Comparison of ENCODE assay signal across 10 cellular contexts in the genomic region with DNA sequence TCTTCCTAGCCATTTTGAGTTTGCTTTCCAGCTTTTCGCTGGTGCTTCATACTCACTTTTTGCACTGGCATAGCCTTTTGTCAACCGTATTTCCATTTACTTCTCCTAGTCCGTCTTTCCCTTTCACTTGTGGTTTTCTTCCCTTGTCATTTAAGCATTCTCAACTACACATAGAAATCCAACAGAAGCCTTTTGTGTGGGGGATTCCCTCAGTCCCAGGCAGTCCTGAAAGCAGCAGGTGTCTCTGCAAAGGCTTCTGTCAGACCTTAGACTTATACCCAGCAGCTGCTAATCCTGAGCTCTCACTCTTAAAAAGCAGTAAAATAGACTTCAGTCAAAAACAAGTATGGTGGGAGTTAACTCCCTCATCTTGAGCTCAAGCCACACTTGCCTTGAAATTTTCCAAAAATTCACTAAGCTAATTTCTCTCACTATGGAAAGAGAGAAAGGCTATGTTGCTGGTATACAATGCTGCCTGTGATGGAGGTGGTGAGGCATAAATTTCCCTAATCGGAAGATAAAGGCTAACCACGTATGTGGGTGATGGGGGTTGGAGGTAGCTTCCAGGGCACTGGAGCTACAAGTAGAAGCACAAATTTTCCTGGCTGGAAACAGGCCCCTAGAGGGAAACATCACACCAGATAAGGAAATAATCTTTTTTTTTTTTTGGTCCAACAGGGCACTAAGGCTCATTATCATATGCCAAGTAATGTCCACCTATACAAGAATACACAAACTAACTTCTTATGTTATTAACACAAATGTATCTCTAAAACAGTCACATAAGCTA. TPM values are rescaled to one million over a fixed set of nuclear protein-coding genes. Genes with fewer than 3 reads are reported as not detected.
DNase-seq lines count a peak whose midpoint lies in the region; ATAC-seq and TF ChIP-seq lines count a peak whose summit lies in the region.
"Had no signal": no experiment of that assay in that cellular context is flagged by ENCODE, and none has a peak within 500 bp of the region (broad histone marks: within the 10 kb centered on the region; RNA-seq: fewer than 3 reads in every experiment).

No MANE protein-coding gene starts in this region.

- H3K4me1 ChIP-seq in BLaER1 (peaks cover 78% of the 10 kb centered on the region), thyroid gland (peaks cover 0 to 16% of the 10 kb centered on the region in 2 donors)

- peak; percentile 72 for ATAC-seq in GM19324 (IDR thresholded peaks at IDR 0.05; ENCODE audit: low FRiP score, unreplicated experiment)
- ATAC-seq in HG02938 (IDR thresholded peaks at IDR 0.05; ENCODE audit: unreplicated experiment): peak; percentile 83

- no peak overlapping the region for H3K9ac ChIP-seq in BLaER1

- DNase-seq in HuH-7 (ENCODE audit: low spot score) (no peak), epidermal melanocyte (ENCODE audit: insufficient read length, low spot score) (no peak), thyroid gland (no peak)
- no peak for DNase-seq in stimulated activated CD4-positive, alpha-beta T cell treated with anti-CD3 and anti-CD28 coated beads, Interleukin-15, amount 100 ng/mL, for 24 hours
- DNase-seq: activated T-cell treated with anti-CD3 and anti-CD28 coated beads for 4 hours had no signal

- H3K4me2 ChIP-seq in BLaER1: peak overlapping the region; percentile 76

- H3K4me3 ChIP-seq in BLaER1 (no peak overlapping the region), thyroid gland (replicated peaks in 1 of 3) (no peak overlapping the region)

- H3K27me3 ChIP-seq in BLaER1 (no peaks in the 10 kb centered on the region), thyroid gland (no peaks in the 10 kb centered on the region)

- H3K9me3 ChIP-seq in BLaER1: peaks cover 17% of the 10 kb centered on the region
- no peaks in the 10 kb centered on the region for H3K9me3 ChIP-seq in thyroid gland

- H3K27ac ChIP-seq in BLaER1 (peak overlapping the region; percentile 57), VCaP (peak overlapping the region; percentile 75; the same call in 1 of the 2 replicates), thyroid gland (no peak overlapping the region)

- TF ChIP-seq CTCF in VCaP (conservative IDR thresholded peaks at IDR 0.05): no peak
- TF ChIP-seq CTCF in thyroid gland (IDR thresholded peaks at IDR 0.05): no peak

- intact Hi-C loops in thyroid gland (cut with DNase I): no loop called here

- 92 to 96% methylated on average over 5 of the region's 5 CpGs for WGBS in thyroid gland, 2 donors

- H3K36me3 ChIP-seq in BLaER1 (no peaks in the 10 kb centered on the region), thyroid gland (no peaks in the 10 kb centered on the region)

- no peak for TF ChIP-seq POLR2A in thyroid gland (IDR thresholded peaks at IDR 0.05)

- no peaks in the 10 kb centered on the region for H4K20me1 ChIP-seq in BLaER1

RNA-seq across cellular contexts. Expression of gene IFNK, which starts 34.8 kb away (rescaled TPM):
- total RNA-seq in thyroid gland: not detected
- total RNA-seq: epithelial cell of proximal tubule had no signal

RNA-seq across cellular contexts. Expression of gene MOB3B, which starts 40.3 kb away (rescaled TPM):
- total RNA-seq in thyroid gland: 10 to 100 TPM in 3 of 4 donors, 1 to 10 TPM in 1; 9.8 to 17.6 (median 14.6) TPM

Comparison
In these comparisons a context has a peak if more than half of its experiments do, and no peak if none do; other contexts are left out.
1. H3K27ac ChIP-seq: peak in BLaER1 (single experiment) and VCaP (single experiment); none in thyroid gland (0 of 3).